ENCODE assay signal across 28 cellular contexts in the genomic region with DNA sequence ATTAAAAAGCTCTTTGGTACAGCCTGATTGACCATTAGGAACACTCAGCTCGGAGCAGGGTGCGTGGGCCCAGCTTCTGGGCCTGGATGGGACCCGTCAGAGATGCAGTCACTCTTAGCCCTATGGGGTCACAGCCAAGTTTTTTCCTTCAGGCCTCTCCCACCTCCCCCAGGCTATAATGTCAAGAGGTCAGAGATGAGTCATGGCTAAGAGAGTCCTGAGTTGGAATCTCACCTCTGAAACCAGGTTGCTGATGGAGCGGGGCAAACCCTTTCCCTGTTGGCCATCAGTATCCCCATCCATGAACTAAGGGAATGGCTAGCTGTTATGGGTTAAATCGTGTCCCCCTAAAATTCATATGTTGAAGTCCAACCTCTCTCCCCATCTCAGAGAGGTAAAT.
"Had no signal": no experiment of that assay in that cellular context is flagged by ENCODE, and none has a peak within 500 bp of the region (broad histone marks: within the 10 kb centered on the region; RNA-seq: fewer than 3 reads in every experiment).

No MANE protein-coding gene starts in this region.

- ATAC-seq: activated CD4-positive, alpha-beta T cell treated with anti-CD3 and anti-CD28 coated beads for 36 hours; activated CD8-positive, alpha-beta memory T cell treated with anti-CD3 and anti-CD28 coated beads, Interleukin-2, amount 10 ng/mL, durations not matched to agents 7 days and 5 days; activated CD8-positive, alpha-beta T cell treated with anti-CD3 and anti-CD28 coated beads, Interleukin-2, amount 10 ng/mL, durations not matched to agents 7 days and 5 days; activated naive CD4-positive, alpha-beta T cell treated with anti-CD3 and anti-CD28 coated beads, Interleukin-2, amount 50 U/mL, for 72 hours; gastroesophageal sphincter; heart right ventricle had no signal

- H3K9me3 ChIP-seq: ascending aorta, breast epithelium, colonic mucosa, esophagus squamous epithelium, gastroesophageal sphincter, heart right ventricle had no signal

- DNase-seq: activated CD4-positive, alpha-beta memory T cell treated with anti-CD3 and anti-CD28 coated beads for 36 hours; activated CD4-positive, alpha-beta T cell treated with anti-CD3 and anti-CD28 coated beads for 36 hours; activated CD4-positive, alpha-beta T cell treated with anti-CD3 and anti-CD28 coated beads, Interleukin-2, amount 10 ng/mL, durations not matched to agents 24 days and 14 days; activated CD4-positive, CD25-positive, alpha-beta regulatory T cell; activated CD4-positive, CD25-positive, alpha-beta regulatory T cell treated with anti-CD3 and anti-CD28 coated beads, Interleukin-2, amount 50 U/mL, for 72 hours; activated CD8-positive, alpha-beta memory T cell treated with anti-CD3 and anti-CD28 coated beads, Interleukin-2, amount 10 ng/mL, durations not matched to agents 7 days and 5 days; activated CD8-positive, alpha-beta memory T cell treated with anti-CD3 and anti-CD28 coated beads, Interleukin-2, amount 50 U/mL, for 4 hours; activated CD8-positive, alpha-beta T cell treated with anti-CD3 and anti-CD28 coated beads, Interleukin-2, amount 10 ng/mL, durations not matched to agents 7 days and 5 days; activated effector memory CD4-positive, alpha-beta T cell treated with anti-CD3 and anti-CD28 coated beads, Interleukin-2, amount 50 U/mL, for 16 hours; activated naive CD8-positive, alpha-beta T cell treated with anti-CD3 and anti-CD28 coated beads, Interleukin-2, amount 10 ng/mL, durations not matched to agents 7 days and 5 days; activated T-cell treated with anti-CD3 and anti-CD28 coated beads, Interleukin-2, amount 50 U/mL, for 1 hour; activated T-cell treated with anti-CD3 and anti-CD28 coated beads, Interleukin-2, amount 50 U/mL, for 48 hours; central memory CD4-positive, alpha-beta T cell; cerebellar nuclear complex; effector CD8-positive, alpha-beta T cell; esophagus squamous epithelium; foreskin melanocyte; heart right ventricle; T-helper 9 cell had no signal

- H3K27me3 ChIP-seq: ascending aorta, breast epithelium, cardiac muscle cell, colonic mucosa had no signal

- H3K36me3 ChIP-seq: ascending aorta, breast epithelium, cardiac muscle cell, colonic mucosa, esophagus squamous epithelium, gastroesophageal sphincter, heart right ventricle had no signal

- FAIRE-seq: endometrium, endothelial cell of umbilical vein had no signal

- H3K27ac ChIP-seq: ascending aorta, breast epithelium, cardiac muscle cell, colonic mucosa, epithelial cell of prostate, esophagus squamous epithelium, gastroesophageal sphincter, heart right ventricle had no signal

- H3K4me1 ChIP-seq: ascending aorta, breast epithelium, gastroesophageal sphincter had no signal

- H3K4me3 ChIP-seq: ascending aorta, breast epithelium, cardiac muscle cell, colonic mucosa, esophagus squamous epithelium, gastroesophageal sphincter, heart right ventricle had no signal
